In genomic region chr1:85555867-85556577, GRCh38 we compare ENCODE assay signal across 2 cellular contexts.
TF ChIP-seq lines count a peak whose summit lies in the region.

No MANE protein-coding gene starts in this region.

TF ChIP-seq in IMR-90, 13 proteins besides CTCF, POLR2A, EP300 and RAD21:
- TF ChIP-seq MAFK (IDR thresholded peaks at IDR 0.05; ENCODE audit: low read depth, low read length) (no peak), MXI1 (IDR thresholded peaks at IDR 0.05; ENCODE audit: borderline replicate concordance, low read depth, low read length) (no peak), SMC3 (IDR thresholded peaks at IDR 0.05; ENCODE audit: low read depth, low read length) (no peak), BHLHE40 (IDR thresholded peaks at IDR 0.05; ENCODE audit: low read depth, low read length) (no peak), MAZ (IDR thresholded peaks at IDR 0.05; ENCODE audit: borderline replicate concordance, low read depth, low read length) (no peak), RFX5 (IDR thresholded peaks at IDR 0.05; ENCODE audit: low read depth, low read length) (no peak), RCOR1 (IDR thresholded peaks at IDR 0.05; ENCODE audit: insufficient replicate concordance, low read length) (no peak), NFE2L2 (IDR thresholded peaks at IDR 0.05; ENCODE audit: low read depth, low read length) (no peak), CHD1 (IDR thresholded peaks at IDR 0.05; ENCODE audit: low read depth, low read length) (no peak), ELK1 (IDR thresholded peaks at IDR 0.05; ENCODE audit: borderline replicate concordance, low read depth, low read length) (no peak), CEBPB (IDR thresholded peaks at IDR 0.05; ENCODE audit: low read depth, low read length) (no peak), FOS (IDR thresholded peaks at IDR 0.05; ENCODE audit: low read depth, low read length) (no peak)
- TF ChIP-seq, protein P1, sequence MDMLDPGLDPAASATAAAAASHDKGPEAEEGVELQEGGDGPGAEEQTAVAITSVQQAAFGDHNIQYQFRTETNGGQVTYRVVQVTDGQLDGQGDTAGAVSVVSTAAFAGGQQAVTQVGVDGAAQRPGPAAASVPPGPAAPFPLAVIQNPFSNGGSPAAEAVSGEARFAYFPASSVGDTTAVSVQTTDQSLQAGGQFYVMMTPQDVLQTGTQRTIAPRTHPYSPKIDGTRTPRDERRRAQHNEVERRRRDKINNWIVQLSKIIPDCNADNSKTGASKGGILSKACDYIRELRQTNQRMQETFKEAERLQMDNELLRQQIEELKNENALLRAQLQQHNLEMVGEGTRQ (IDR thresholded peaks at IDR 0.05; ENCODE audit: low read depth, low read length), result no peak

TF ChIP-seq in GM23338, 12 proteins besides CTCF, POLR2A, EP300 and RAD21:
- TF ChIP-seq ZNF331 (CRISPR knock-in tag; IDR thresholded peaks at IDR 0.05; ENCODE audit: low read depth) (no peak), EZH2phosphoT487 (IDR thresholded peaks at IDR 0.05; ENCODE audit: unreplicated experiment) (no peak)
